Comparison of ENCODE assay signal across 14 cellular contexts in genomic region chr12:111519937-111520336, GRCh38.
A peak's percentile ranks its signal among the peaks of the same experiment; 100 is the strongest.
DNase-seq lines count a peak whose midpoint lies in the region; ATAC-seq lines count a peak whose summit lies in the region.
"Had no signal": no experiment of that assay in that cellular context is flagged by ENCODE, and none has a peak within 500 bp of the region (broad histone marks: within the 10 kb centered on the region; RNA-seq: fewer than 3 reads in every experiment).

No MANE protein-coding gene starts in this region.

- intact Hi-C loops in activated CD4-positive, alpha-beta T cell treated with anti-CD3 and anti-CD28 coated beads for 36 hours (cut with DNase I, micrococcal nuclease) = no loop called here

- no peaks in the 10 kb centered on the region for H3K9me3 Mint-ChIP-seq in activated CD4-positive, alpha-beta T cell treated with anti-CD3 and anti-CD28 coated beads for 36 hours (ENCODE audit: low read depth)
- H3K9me3 Mint-ChIP-seq in activated naive CD8-positive, alpha-beta T cell treated with anti-CD3 and anti-CD28 coated beads for 36 hours = no peaks in the 10 kb centered on the region
- no peaks in the 10 kb centered on the region for H3K9me3 Mint-ChIP-seq in activated naive CD8-positive, alpha-beta T cell treated with anti-CD3 and anti-CD28 coated beads, Interleukin-2, amount 50 U/mL, for 24 hours
- H3K9me3 Mint-ChIP-seq in activated naive CD8-positive, alpha-beta T cell treated with anti-CD3 and anti-CD28 coated beads, Interleukin-2, amount 10 ng/mL, durations not matched to agents 7 days and 5 days = peaks cover 1% of the 10 kb centered on the region
- H3K9me3 Mint-ChIP-seq: CD4-positive, CD25-positive, alpha-beta regulatory T cell; HFFc6 had no signal

- CTCF ChIA-PET in activated CD4-positive, alpha-beta T cell treated with anti-CD3 and anti-CD28 coated beads for 36 hours (lab: Charles Lee) = interaction anchor here (1.5 kb wide), 1 partner anchor 10 kb away, joined by 6 read pairs; no protein-coding TSS in a partner anchor

- DNase-seq in activated CD4-positive, alpha-beta T cell treated with anti-CD3 and anti-CD28 coated beads for 36 hours = no peak
- DNase-seq in activated CD4-positive, alpha-beta T cell treated with anti-CD3 and anti-CD28 coated beads for 4 hours = no peak
- no peak for DNase-seq in activated naive CD8-positive, alpha-beta T cell treated with anti-CD3 and anti-CD28 coated beads for 36 hours
- DNase-seq in activated naive CD8-positive, alpha-beta T cell treated with anti-CD3 and anti-CD28 coated beads, Interleukin-2, amount 50 U/mL, for 24 hours = no peak
- DNase-seq in activated naive CD8-positive, alpha-beta T cell treated with anti-CD3 and anti-CD28 coated beads, Interleukin-2, amount 10 ng/mL, durations not matched to agents 7 days and 5 days = no peak
- no peak for DNase-seq in NCI-H1417 treated with DMSO at 0.1 percent for 48 hours (lab: John Stamatoyannopoulos, UW)
- DNase-seq: 8988T, ACHN, DMS53, GF-D8, HCEC 1CT, HFFc6 had no signal

- H3K4me1 Mint-ChIP-seq in activated CD4-positive, alpha-beta T cell treated with anti-CD3 and anti-CD28 coated beads for 36 hours = peaks cover 3% of the 10 kb centered on the region
- H3K4me1 Mint-ChIP-seq in activated naive CD8-positive, alpha-beta T cell treated with anti-CD3 and anti-CD28 coated beads for 36 hours = peaks cover 4% of the 10 kb centered on the region
- peaks cover 2% of the 10 kb centered on the region for H3K4me1 Mint-ChIP-seq in activated naive CD8-positive, alpha-beta T cell treated with anti-CD3 and anti-CD28 coated beads, Interleukin-2, amount 50 U/mL, for 24 hours
- peaks cover 4% of the 10 kb centered on the region for H3K4me1 Mint-ChIP-seq in activated naive CD8-positive, alpha-beta T cell treated with anti-CD3 and anti-CD28 coated beads, Interleukin-2, amount 10 ng/mL, durations not matched to agents 7 days and 5 days
- H3K4me1 Mint-ChIP-seq: CD4-positive, CD25-positive, alpha-beta regulatory T cell had no signal

- no peak overlapping the region for H3K27ac Mint-ChIP-seq in activated CD4-positive, alpha-beta T cell treated with anti-CD3 and anti-CD28 coated beads for 36 hours
- H3K27ac Mint-ChIP-seq in activated naive CD8-positive, alpha-beta T cell treated with anti-CD3 and anti-CD28 coated beads for 36 hours = peak overlapping the region; percentile 44
- H3K27ac Mint-ChIP-seq in activated naive CD8-positive, alpha-beta T cell treated with anti-CD3 and anti-CD28 coated beads, Interleukin-2, amount 50 U/mL, for 24 hours = no peak overlapping the region
- no peak overlapping the region for H3K27ac Mint-ChIP-seq in activated naive CD8-positive, alpha-beta T cell treated with anti-CD3 and anti-CD28 coated beads, Interleukin-2, amount 10 ng/mL, durations not matched to agents 7 days and 5 days
- H3K27ac Mint-ChIP-seq: CD4-positive, CD25-positive, alpha-beta regulatory T cell; HFFc6 had no signal

- peak; percentile 47 for ATAC-seq in activated CD4-positive, alpha-beta T cell treated with anti-CD3 and anti-CD28 coated beads for 36 hours
- ATAC-seq in activated naive CD8-positive, alpha-beta T cell treated with anti-CD3 and anti-CD28 coated beads, Interleukin-2, amount 50 U/mL, for 24 hours = no peak
- no peak for ATAC-seq in activated naive CD8-positive, alpha-beta T cell treated with anti-CD3 and anti-CD28 coated beads, Interleukin-2, amount 10 ng/mL, durations not matched to agents 7 days and 5 days (ENCODE audit: low read depth)
- ATAC-seq in HG03108 (IDR thresholded peaks at IDR 0.05; ENCODE audit: unreplicated experiment) = no peak

- POLR2A ChIA-PET in activated CD4-positive, alpha-beta T cell treated with anti-CD3 and anti-CD28 coated beads for 36 hours (lab: Charles Lee) = no interaction called here
- POLR2A ChIA-PET in activated naive CD8-positive, alpha-beta T cell treated with anti-CD3 and anti-CD28 coated beads, Interleukin-2, amount 10 ng/mL, durations not matched to agents 7 days and 5 days (lab: Charles Lee) = no interaction called here

- H3K4me3 Mint-ChIP-seq in activated CD4-positive, alpha-beta T cell treated with anti-CD3 and anti-CD28 coated beads for 36 hours = no peak overlapping the region
- no peak overlapping the region for H3K4me3 Mint-ChIP-seq in activated naive CD8-positive, alpha-beta T cell treated with anti-CD3 and anti-CD28 coated beads for 36 hours
- H3K4me3 Mint-ChIP-seq in activated naive CD8-positive, alpha-beta T cell treated with anti-CD3 and anti-CD28 coated beads, Interleukin-2, amount 50 U/mL, for 24 hours = no peak overlapping the region
- peak overlapping the region; percentile 40 for H3K4me3 Mint-ChIP-seq in activated naive CD8-positive, alpha-beta T cell treated with anti-CD3 and anti-CD28 coated beads, Interleukin-2, amount 10 ng/mL, durations not matched to agents 7 days and 5 days
- H3K4me3 Mint-ChIP-seq: CD4-positive, CD25-positive, alpha-beta regulatory T cell; HFFc6 had no signal

- peaks cover 15% of the 10 kb centered on the region for H3K36me3 Mint-ChIP-seq in activated CD4-positive, alpha-beta T cell treated with anti-CD3 and anti-CD28 coated beads for 36 hours (ENCODE audit: low read depth)
- peaks cover 8% of the 10 kb centered on the region for H3K36me3 Mint-ChIP-seq in activated naive CD8-positive, alpha-beta T cell treated with anti-CD3 and anti-CD28 coated beads for 36 hours
- peaks cover 22% of the 10 kb centered on the region for H3K36me3 Mint-ChIP-seq in activated naive CD8-positive, alpha-beta T cell treated with anti-CD3 and anti-CD28 coated beads, Interleukin-2, amount 50 U/mL, for 24 hours (ENCODE audit: low read depth)
- peaks cover 16% of the 10 kb centered on the region for H3K36me3 Mint-ChIP-seq in activated naive CD8-positive, alpha-beta T cell treated with anti-CD3 and anti-CD28 coated beads, Interleukin-2, amount 10 ng/mL, durations not matched to agents 7 days and 5 days

- no peaks in the 10 kb centered on the region for H3K27me3 Mint-ChIP-seq in activated CD4-positive, alpha-beta T cell treated with anti-CD3 and anti-CD28 coated beads for 36 hours
- H3K27me3 Mint-ChIP-seq in activated naive CD8-positive, alpha-beta T cell treated with anti-CD3 and anti-CD28 coated beads for 36 hours = no peaks in the 10 kb centered on the region
- H3K27me3 Mint-ChIP-seq in activated naive CD8-positive, alpha-beta T cell treated with anti-CD3 and anti-CD28 coated beads, Interleukin-2, amount 50 U/mL, for 24 hours = no peaks in the 10 kb centered on the region
- H3K27me3 Mint-ChIP-seq in activated naive CD8-positive, alpha-beta T cell treated with anti-CD3 and anti-CD28 coated beads, Interleukin-2, amount 10 ng/mL, durations not matched to agents 7 days and 5 days = no peaks in the 10 kb centered on the region
- H3K27me3 Mint-ChIP-seq: CD4-positive, CD25-positive, alpha-beta regulatory T cell had no signal
